Comparison of ENCODE assay signal across 1 cellular context in the genomic region with DNA sequence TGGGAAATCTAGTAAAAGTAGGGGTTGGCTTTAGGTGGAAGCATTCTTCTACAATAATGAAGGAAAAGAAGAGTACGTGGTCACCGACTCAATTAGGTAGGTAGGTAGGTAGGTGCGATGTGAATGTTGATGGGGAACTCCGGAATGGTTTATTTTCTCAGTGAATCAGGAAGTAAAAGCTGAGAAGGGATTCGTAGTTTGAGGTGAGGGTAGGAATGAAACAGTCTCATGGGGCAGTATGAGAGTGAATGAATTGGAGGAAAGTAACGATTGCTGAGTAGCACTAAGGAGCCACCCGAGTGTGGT.
TF ChIP-seq lines count a peak whose summit lies in the region.

No MANE protein-coding gene starts in this region.

TF ChIP-seq in K562, 482 proteins besides CTCF, POLR2A, EP300 and RAD21 (continues in another document):
- TF ChIP-seq TOE1 (IDR thresholded peaks at IDR 0.05; ENCODE audit: borderline replicate concordance) (peak; percentile 28; the same call in 1 of the 2 replicates), TOE1 (CRISPR knock-in tag; IDR thresholded peaks at IDR 0.05; ENCODE audit: borderline replicate concordance, low read depth) (no peak), SREBF2 (CRISPR knock-in tag; IDR thresholded peaks at IDR 0.05) (no peak), HNRNPUL1 (IDR thresholded peaks at IDR 0.05; ENCODE audit: low read length) (no peak), MAFK (IDR thresholded peaks at IDR 0.05; ENCODE audit: low read length) (no peak), ZNF384 (IDR thresholded peaks at IDR 0.05; ENCODE audit: low read depth, low read length) (no peak), SMARCA5 (IDR thresholded peaks at IDR 0.05) (0 out of 2 replicates have a peak, but pooled peaks have one; percentile 35), ZNF318 (IDR thresholded peaks at IDR 0.05; ENCODE audit: borderline replicate concordance in 1 of 2, low read depth in 1 of 2) (0 out of 4 replicates have a peak, but pooled peaks of 1 of the 2 experiments have one; percentile 16), SPI1 (IDR thresholded peaks at IDR 0.05; ENCODE audit: borderline replicate concordance, low read depth, low read length) (no peak), RHOXF2B (CRISPR knock-in tag; conservative IDR thresholded peaks at IDR 0.05) (no peak), HCFC1 (IDR thresholded peaks at IDR 0.05; ENCODE audit: low read depth, low read length) (no peak), CC2D1A (IDR thresholded peaks at IDR 0.05) (0 out of 2 replicates have a peak, but pooled peaks have one; percentile 16), HNRNPK (IDR thresholded peaks at IDR 0.05; ENCODE audit: low read depth, low read length, poor library complexity, severe bottlenecking) (no peak), ARID2 (IDR thresholded peaks at IDR 0.05) (no peak), TAF7 (tag; IDR thresholded peaks at IDR 0.05) (no peak), ZFPM2 (CRISPR knock-in tag; IDR thresholded peaks at IDR 0.05) (no peak), NUFIP1 (IDR thresholded peaks at IDR 0.05; ENCODE audit: partially characterized antibody) (no peak), ZNF778 (CRISPR knock-in tag; IDR thresholded peaks at IDR 0.05) (no peak), ARNT (IDR thresholded peaks at IDR 0.05) (0 out of 4 replicates have a peak, but pooled peaks of 1 of the 2 experiments have one; percentile 13), POLR3G (IDR thresholded peaks at IDR 0.05; ENCODE audit: extremely low read depth, insufficient read length, insufficient replicate concordance) (no peak), RCOR1 (IDR thresholded peaks at IDR 0.05; ENCODE audit: borderline replicate concordance in 1 of 2, low read depth in 2 of 2, low read length in 2 of 2) (no peak), ELF4 (CRISPR knock-in tag; IDR thresholded peaks at IDR 0.05) (no peak), CHCHD3 (CRISPR knock-in tag; IDR thresholded peaks at IDR 0.05) (no peak), ZEB2 (IDR thresholded peaks at IDR 0.05) (0 out of 2 replicates have a peak, but pooled peaks have one; percentile 38), BRCA1 (IDR thresholded peaks at IDR 0.05) (no peak), BRCA1 (CRISPR knock-in tag; IDR thresholded peaks at IDR 0.05) (no peak), PRDM10 (IDR thresholded peaks at IDR 0.05; ENCODE audit: partially characterized antibody) (no peak), MTA1 (IDR thresholded peaks at IDR 0.05; ENCODE audit: borderline replicate concordance) (no peak), BDP1 (IDR thresholded peaks at IDR 0.05; ENCODE audit: insufficient read depth, insufficient read length) (no peak), ZNF507 (tag; conservative IDR thresholded peaks at IDR 0.05) (no peak), KDM4B (IDR thresholded peaks at IDR 0.05; ENCODE audit: borderline replicate concordance in 2 of 2, low read depth in 1 of 2) (no peak), HEY1 (CRISPR knock-in tag; IDR thresholded peaks at IDR 0.05; ENCODE audit: borderline replicate concordance) (no peak), NCOA4 (IDR thresholded peaks at IDR 0.05; ENCODE audit: partially characterized antibody) (no peak), ARHGAP35 (IDR thresholded peaks at IDR 0.05; ENCODE audit: partially characterized antibody) (no peak)
- TF ChIP-seq, protein P1, sequence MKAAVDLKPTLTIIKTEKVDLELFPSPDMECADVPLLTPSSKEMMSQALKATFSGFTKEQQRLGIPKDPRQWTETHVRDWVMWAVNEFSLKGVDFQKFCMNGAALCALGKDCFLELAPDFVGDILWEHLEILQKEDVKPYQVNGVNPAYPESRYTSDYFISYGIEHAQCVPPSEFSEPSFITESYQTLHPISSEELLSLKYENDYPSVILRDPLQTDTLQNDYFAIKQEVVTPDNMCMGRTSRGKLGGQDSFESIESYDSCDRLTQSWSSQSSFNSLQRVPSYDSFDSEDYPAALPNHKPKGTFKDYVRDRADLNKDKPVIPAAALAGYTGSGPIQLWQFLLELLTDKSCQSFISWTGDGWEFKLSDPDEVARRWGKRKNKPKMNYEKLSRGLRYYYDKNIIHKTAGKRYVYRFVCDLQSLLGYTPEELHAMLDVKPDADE (conservative IDR thresholded peaks at IDR 0.05; ENCODE audit: control insufficient read depth, low read depth, low read length): no peak
- TF ChIP-seq, protein P2, sequence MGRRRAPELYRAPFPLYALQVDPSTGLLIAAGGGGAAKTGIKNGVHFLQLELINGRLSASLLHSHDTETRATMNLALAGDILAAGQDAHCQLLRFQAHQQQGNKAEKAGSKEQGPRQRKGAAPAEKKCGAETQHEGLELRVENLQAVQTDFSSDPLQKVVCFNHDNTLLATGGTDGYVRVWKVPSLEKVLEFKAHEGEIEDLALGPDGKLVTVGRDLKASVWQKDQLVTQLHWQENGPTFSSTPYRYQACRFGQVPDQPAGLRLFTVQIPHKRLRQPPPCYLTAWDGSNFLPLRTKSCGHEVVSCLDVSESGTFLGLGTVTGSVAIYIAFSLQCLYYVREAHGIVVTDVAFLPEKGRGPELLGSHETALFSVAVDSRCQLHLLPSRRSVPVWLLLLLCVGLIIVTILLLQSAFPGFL (CRISPR knock-in tag; IDR thresholded peaks at IDR 0.05): no peak
- TF ChIP-seq, protein P3, sequence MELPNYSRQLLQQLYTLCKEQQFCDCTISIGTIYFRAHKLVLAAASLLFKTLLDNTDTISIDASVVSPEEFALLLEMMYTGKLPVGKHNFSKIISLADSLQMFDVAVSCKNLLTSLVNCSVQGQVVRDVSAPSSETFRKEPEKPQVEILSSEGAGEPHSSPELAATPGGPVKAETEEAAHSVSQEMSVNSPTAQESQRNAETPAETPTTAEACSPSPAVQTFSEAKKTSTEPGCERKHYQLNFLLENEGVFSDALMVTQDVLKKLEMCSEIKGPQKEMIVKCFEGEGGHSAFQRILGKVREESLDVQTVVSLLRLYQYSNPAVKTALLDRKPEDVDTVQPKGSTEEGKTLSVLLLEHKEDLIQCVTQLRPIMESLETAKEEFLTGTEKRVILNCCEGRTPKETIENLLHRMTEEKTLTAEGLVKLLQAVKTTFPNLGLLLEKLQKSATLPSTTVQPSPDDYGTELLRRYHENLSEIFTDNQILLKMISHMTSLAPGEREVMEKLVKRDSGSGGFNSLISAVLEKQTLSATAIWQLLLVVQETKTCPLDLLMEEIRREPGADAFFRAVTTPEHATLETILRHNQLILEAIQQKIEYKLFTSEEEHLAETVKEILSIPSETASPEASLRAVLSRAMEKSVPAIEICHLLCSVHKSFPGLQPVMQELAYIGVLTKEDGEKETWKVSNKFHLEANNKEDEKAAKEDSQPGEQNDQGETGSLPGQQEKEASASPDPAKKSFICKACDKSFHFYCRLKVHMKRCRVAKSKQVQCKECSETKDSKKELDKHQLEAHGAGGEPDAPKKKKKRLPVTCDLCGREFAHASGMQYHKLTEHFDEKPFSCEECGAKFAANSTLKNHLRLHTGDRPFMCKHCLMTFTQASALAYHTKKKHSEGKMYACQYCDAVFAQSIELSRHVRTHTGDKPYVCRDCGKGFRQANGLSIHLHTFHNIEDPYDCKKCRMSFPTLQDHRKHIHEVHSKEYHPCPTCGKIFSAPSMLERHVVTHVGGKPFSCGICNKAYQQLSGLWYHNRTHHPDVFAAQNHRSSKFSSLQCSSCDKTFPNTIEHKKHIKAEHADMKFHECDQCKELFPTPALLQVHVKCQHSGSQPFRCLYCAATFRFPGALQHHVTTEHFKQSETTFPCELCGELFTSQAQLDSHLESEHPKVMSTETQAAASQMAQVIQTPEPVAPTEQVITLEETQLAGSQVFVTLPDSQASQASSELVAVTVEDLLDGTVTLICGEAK (IDR thresholded peaks at IDR 0.05): no peak
- TF ChIP-seq, protein P3 (CRISPR knock-in tag; IDR thresholded peaks at IDR 0.05): no peak
